Comparison of ENCODE assay signal across 32 cellular contexts in the genomic region with DNA sequence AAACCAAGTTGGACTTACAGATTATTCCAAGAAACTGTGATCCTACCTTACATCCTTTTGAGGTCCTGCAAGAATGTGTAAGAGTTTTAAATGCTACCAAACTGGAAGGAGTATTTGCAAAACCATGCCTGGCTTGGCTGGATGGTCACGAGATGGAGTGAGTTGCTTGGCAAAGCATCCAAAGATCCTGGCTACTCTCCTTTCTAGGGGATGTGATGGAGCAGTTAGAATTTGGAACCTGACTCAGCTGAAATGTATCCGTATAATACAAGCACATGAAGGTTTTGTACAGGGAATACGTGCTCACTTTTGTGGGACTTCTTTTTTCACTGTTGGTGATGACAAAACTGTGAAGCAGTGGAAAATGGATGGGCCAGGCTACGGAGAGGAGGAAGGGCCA. TPM values are rescaled to one million over a fixed set of nuclear protein-coding genes. Genes with fewer than 3 reads are reported as not detected.
DNase-seq lines count a peak whose midpoint lies in the region; ATAC-seq and TF ChIP-seq lines count a peak whose summit lies in the region.
"Had no signal": no experiment of that assay in that cellular context is flagged by ENCODE, and none has a peak within 500 bp of the region (broad histone marks: within the 10 kb centered on the region; RNA-seq: fewer than 3 reads in every experiment).

No MANE protein-coding gene starts in this region.

- no peak overlapping the region for H2BK15ac ChIP-seq in IMR-90 (ENCODE audit: low read depth, low read length)

- peak overlapping the region; percentile 18 for H3K27ac Mint-ChIP-seq in activated T-cell treated with anti-CD3 and anti-CD28 coated beads, Interleukin-2, amount 50 U/mL, for 72 hours
- no peak overlapping the region for H3K27ac Mint-ChIP-seq in activated CD8-positive, alpha-beta T cell treated with anti-CD3 and anti-CD28 coated beads for 36 hours
- H3K27ac Mint-ChIP-seq: activated naive CD8-positive, alpha-beta T cell treated with anti-CD3 and anti-CD28 coated beads for 36 hours; B cell; CD8-positive, alpha-beta T cell; dendritic cell treated with granulocyte-macrophage colony-stimulating factor and Interleukin-4, amounts not matched to agents 40 ng/mL and 50 ng/mL, for 4 days; endodermal cell; IgD-negative memory B cell; neural progenitor cell; stimulated activated naive CD8-positive, alpha-beta T cell treated with anti-CD3 and anti-CD28 coated beads, Interleukin-15, amount 100 ng/mL, for 72 hours had no signal

- peak overlapping the region; percentile 35; the same call in 1 of the 2 replicates for H2AK5ac ChIP-seq in IMR-90 (ENCODE audit: low read depth, low read length)

- WGBS in IMR-90 (ENCODE audit: extremely low coverage in 2 of 2, insufficient read length in 1 of 2), 2 experiments, result 60% methylated on average over 2 of the region's 4 CpGs; no CpG with 5 or more reads in 1 of the 2 experiments
- WGBS in psoas muscle, 3 donors, result 39 to 44% (median 40%) methylated on average over 4 of the region's 4 CpGs

- no peak overlapping the region for H4K5ac ChIP-seq in IMR-90 (ENCODE audit: low read depth, low read length)

- DNase-seq in activated T-cell treated with anti-CD3 and anti-CD28 coated beads, Interleukin-2, amount 50 U/mL, for 72 hours, result no peak
- DNase-seq in activated T-cell treated with anti-CD3 and anti-CD28 coated beads for 4 hours (no peak), IMR-90 (peak; percentile 39), fibroblast of peridontal ligament (ENCODE audit: extremely low read depth) (peak; percentile 53), psoas muscle (no peak), GM20000 (ENCODE audit: low spot score) (no peak)
- no peak for DNase-seq in activated CD8-positive, alpha-beta T cell treated with anti-CD3 and anti-CD28 coated beads for 36 hours
- DNase-seq: 8988T; activated CD4-positive, alpha-beta T cell treated with anti-CD3 and anti-CD28 coated beads, Interleukin-2, amount 10 ng/mL, durations not matched to agents 7 days and 5 days; activated naive CD8-positive, alpha-beta T cell treated with anti-CD3 and anti-CD28 coated beads for 36 hours; caudate nucleus; CD8-positive, alpha-beta T cell; endodermal cell; esophagus squamous epithelium; NCI-H1092 treated with DMSO at 0.1 percent for 48 hours; NCI-H187; NCI-H2171; NCI-H524 treated with DMSO at 0.1 percent for 48 hours; NK-92 treated with Interleukin-12 subunit alpha and Interleukin-12 subunit beta, amount 100 ng/mL, for 24 hours; PC-9; SIG-M5; stimulated activated CD8-positive, alpha-beta memory T cell treated with anti-CD3 and anti-CD28 coated beads, Interleukin-4, amount 100 ng/mL, for 48 hours; stimulated activated naive CD8-positive, alpha-beta T cell treated with anti-CD3 and anti-CD28 coated beads, Interleukin-15, amount 100 ng/mL, for 72 hours; SW 1271; T-helper 9 cell; thyroid gland had no signal

- no peak overlapping the region for H3K9ac ChIP-seq in IMR-90 (ENCODE audit: low read depth, low read length)
- H3K9ac ChIP-seq: neural progenitor cell had no signal

- in situ Hi-C loops in IMR-90 (cut with MboI; ENCODE audit: low sequenced_read_pairs), result no loop called here

- H3K4me1 ChIP-seq in IMR-90 (ENCODE audit: control insufficient read depth, insufficient read depth, low read length) (peaks cover 6% of the 10 kb centered on the region), psoas muscle (peaks cover 62% of the 10 kb centered on the region)
- H3K4me1 ChIP-seq: neural progenitor cell had no signal

- H3K4me3 ChIP-seq in IMR-90 (ENCODE audit: insufficient read depth, low read depth, low read length) (no peak overlapping the region), psoas muscle (peak overlapping the region; percentile 16)
- H3K4me3 ChIP-seq: esophagus squamous epithelium, neural progenitor cell, thyroid gland had no signal

- H3K27ac ChIP-seq in IMR-90 (ENCODE audit: insufficient read depth, low read length), result no peak overlapping the region
- H3K27ac ChIP-seq in psoas muscle, result peak overlapping the region; percentile 80
- H3K27ac ChIP-seq: esophagus squamous epithelium, neural progenitor cell, PC-9, thyroid gland had no signal

- H3K4ac ChIP-seq in IMR-90 (ENCODE audit: low read depth, low read length), result no peak overlapping the region

- no peak overlapping the region for H3K4me2 ChIP-seq in IMR-90 (ENCODE audit: low read depth, low read length)
- H3K4me2 ChIP-seq: neural progenitor cell had no signal

- intact Hi-C loops in IMR-90 (cut with micrococcal nuclease) (no loop called here), psoas muscle (cut with DNase I) (no loop called here)
- intact Hi-C loops in activated CD8-positive, alpha-beta T cell treated with anti-CD3 and anti-CD28 coated beads for 36 hours (cut with micrococcal nuclease), result no loop called here

- H3K36me3 ChIP-seq in IMR-90 (ENCODE audit: control insufficient read depth, insufficient read depth, low read length) (no peaks in the 10 kb centered on the region), psoas muscle (ENCODE audit: insufficient read depth in 1 of 2, low read depth in 1 of 2) (no peaks in the 10 kb centered on the region)
- H3K36me3 ChIP-seq: esophagus squamous epithelium, neural progenitor cell, thyroid gland had no signal

- no peak overlapping the region; the same call in 1 of the 2 replicates for H2BK20ac ChIP-seq in IMR-90 (ENCODE audit: low read depth, low read length)

- H3K4me1 Mint-ChIP-seq in activated T-cell treated with anti-CD3 and anti-CD28 coated beads, Interleukin-2, amount 50 U/mL, for 72 hours (ENCODE audit: low read depth), result peaks cover 23% of the 10 kb centered on the region
- H3K4me1 Mint-ChIP-seq in activated CD8-positive, alpha-beta T cell treated with anti-CD3 and anti-CD28 coated beads for 36 hours (ENCODE audit: low read depth), result peaks cover 18% of the 10 kb centered on the region
- H3K4me1 Mint-ChIP-seq: neural progenitor cell had no signal

- no peak for TF ChIP-seq CTCF in IMR-90 (conservative IDR thresholded peaks at IDR 0.05; ENCODE audit: low read depth, low read length)
- no peak for TF ChIP-seq CTCF in psoas muscle (IDR thresholded peaks at IDR 0.05)
- no peak for TF ChIP-seq CTCF in activated CD8-positive, alpha-beta T cell treated with anti-CD3 and anti-CD28 coated beads for 36 hours (IDR thresholded peaks at IDR 0.05)
- TF ChIP-seq CTCF in GM20000 (IDR thresholded peaks at IDR 0.05; ENCODE audit: extremely low read depth, missing control alignments), result no peak

- H3K36me3 Mint-ChIP-seq in activated T-cell treated with anti-CD3 and anti-CD28 coated beads, Interleukin-2, amount 50 U/mL, for 72 hours (ENCODE audit: insufficient read depth in 2 of 2), result no peaks in the 10 kb centered on the region
- H3K36me3 Mint-ChIP-seq in activated CD8-positive, alpha-beta T cell treated with anti-CD3 and anti-CD28 coated beads for 36 hours (ENCODE audit: low read depth), result no peaks in the 10 kb centered on the region
- H3K36me3 Mint-ChIP-seq: activated naive CD8-positive, alpha-beta T cell treated with anti-CD3 and anti-CD28 coated beads for 36 hours; CD8-positive, alpha-beta T cell; neural progenitor cell had no signal

- ATAC-seq in activated T-cell treated with anti-CD3 and anti-CD28 coated beads, Interleukin-2, amount 50 U/mL, for 72 hours (replicated peaks in 1 of 2), result no peak
- ATAC-seq in IMR-90 (ENCODE audit: low read depth) (no peak), psoas muscle (peak; percentile 91 to 97 (median 94)), GM19463 (IDR thresholded peaks at IDR 0.05; ENCODE audit: unreplicated experiment) (no peak)
- no peak for ATAC-seq in activated CD8-positive, alpha-beta T cell treated with anti-CD3 and anti-CD28 coated beads for 36 hours

- no peak for TF ChIP-seq RAD21 in IMR-90 (IDR thresholded peaks at IDR 0.05; ENCODE audit: low read length)

- peaks cover 1% of the 10 kb centered on the region; the same call in 1 of the 2 replicates for H3K27me3 ChIP-seq in IMR-90 (ENCODE audit: control insufficient read depth, insufficient read depth, low read length)
- no peaks in the 10 kb centered on the region for H3K27me3 ChIP-seq in psoas muscle (ENCODE audit: insufficient read depth in 3 of 3, low read length in 2 of 3)
- H3K27me3 ChIP-seq: esophagus squamous epithelium, neural progenitor cell, thyroid gland had no signal

- H4K91ac ChIP-seq in IMR-90 (ENCODE audit: insufficient read depth, low read depth, low read length), result no peak overlapping the region

- dilution Hi-C loops in IMR-90 (cut with HindIII; ENCODE audit: low sequenced_read_pairs, unreplicated experiment), result no loop called here

- H3K23ac ChIP-seq in IMR-90 (ENCODE audit: low read depth, low read length), result no peak overlapping the region

- no peak overlapping the region for H2BK120ac ChIP-seq in IMR-90 (ENCODE audit: low read depth, low read length)

- no peaks in the 10 kb centered on the region for H3K27me3 Mint-ChIP-seq in activated T-cell treated with anti-CD3 and anti-CD28 coated beads, Interleukin-2, amount 50 U/mL, for 72 hours (ENCODE audit: low read depth)
- no peaks in the 10 kb centered on the region for H3K27me3 Mint-ChIP-seq in activated CD8-positive, alpha-beta T cell treated with anti-CD3 and anti-CD28 coated beads for 36 hours
- H3K27me3 Mint-ChIP-seq: activated CD4-positive, alpha-beta T cell treated with anti-CD3 and anti-CD28 coated beads, Interleukin-2, amount 10 ng/mL, durations not matched to agents 7 days and 5 days; activated naive CD8-positive, alpha-beta T cell treated with anti-CD3 and anti-CD28 coated beads for 36 hours; B cell; IgD-negative memory B cell had no signal

- H3K9me1 ChIP-seq in IMR-90 (ENCODE audit: insufficient read depth, low read length), result 0 out of 2 replicates have a peak, but pooled peaks cover 3% of the 10 kb centered on the region

- no peak overlapping the region for H3K14ac ChIP-seq in IMR-90 (replicated peaks; ENCODE audit: low read depth, low read length)

- POLR2A ChIA-PET in IMR-90 (lab: Charles Lee; ENCODE audit: unreplicated experiment), result no interaction called here
- POLR2A ChIA-PET in activated CD8-positive, alpha-beta T cell treated with anti-CD3 and anti-CD28 coated beads for 36 hours (lab: Charles Lee), result interaction anchor here (0.9 to 1.1 kb wide), 3 partner anchors 13 to 62 kb away, joined by 3 read pairs; a partner anchor contains a TSS

- BruUV-seq in IMR-90 (replicated peaks; lab: Mats Ljungman, UMichigan), result no TSS peak

- H3K9me3 ChIP-seq in IMR-90 (ENCODE audit: control insufficient read depth, insufficient read depth, low read length), result no peaks in the 10 kb centered on the region
- H3K9me3 ChIP-seq in psoas muscle, result no peaks in the 10 kb centered on the region
- H3K9me3 ChIP-seq: esophagus squamous epithelium, thyroid gland had no signal

- H2AK9ac ChIP-seq in IMR-90 (replicated peaks; ENCODE audit: low read depth, low read length, poor library complexity), result no peak overlapping the region

- no peak overlapping the region for H2BK5ac ChIP-seq in IMR-90 (ENCODE audit: low read depth, low read length, poor library complexity, severe bottlenecking)

- no peak for TF ChIP-seq POLR2A in IMR-90 (IDR thresholded peaks at IDR 0.05; ENCODE audit: low read depth, low read length)

- no peak overlapping the region for H4K8ac ChIP-seq in IMR-90 (ENCODE audit: low read depth in 2 of 2, low read length in 2 of 2)

- CTCF ChIA-PET in IMR-90 (lab: Yijun Ruan, JAX), result no interaction called here
- CTCF ChIA-PET in activated CD8-positive, alpha-beta T cell treated with anti-CD3 and anti-CD28 coated beads for 36 hours (lab: Charles Lee), result interaction anchor here (1.2 to 2.4 kb wide), 5 partner anchors 9 to 68 kb away, joined by 3 to 15 read pairs (median 6); no protein-coding TSS in a partner anchor

- H3K18ac ChIP-seq in IMR-90 (ENCODE audit: low read depth, low read length), result no peak overlapping the region

- H3K4me3 Mint-ChIP-seq in activated T-cell treated with anti-CD3 and anti-CD28 coated beads, Interleukin-2, amount 50 U/mL, for 72 hours, result peak overlapping the region in 1 of 2 donors; percentile 86
- no peak overlapping the region for H3K4me3 Mint-ChIP-seq in activated CD8-positive, alpha-beta T cell treated with anti-CD3 and anti-CD28 coated beads for 36 hours
- H3K4me3 Mint-ChIP-seq: B cell; dendritic cell treated with granulocyte-macrophage colony-stimulating factor and Interleukin-4, amounts not matched to agents 40 ng/mL and 50 ng/mL, for 4 days; endodermal cell; IgD-negative memory B cell; neural progenitor cell had no signal

- H3K56ac ChIP-seq in IMR-90 (ENCODE audit: extremely low read depth, insufficient read depth, low read length), result no peak overlapping the region

- H3K79me1 ChIP-seq in IMR-90 (ENCODE audit: low read depth in 1 of 2, low read length in 2 of 2), result no peaks in the 10 kb centered on the region

- H2AFZ ChIP-seq in IMR-90 (replicated peaks; ENCODE audit: low read length, poor library complexity), result no peak overlapping the region
- H2AFZ ChIP-seq: neural progenitor cell, PC-9 had no signal

- no peaks in the 10 kb centered on the region for H3K9me3 Mint-ChIP-seq in activated T-cell treated with anti-CD3 and anti-CD28 coated beads, Interleukin-2, amount 50 U/mL, for 72 hours
- H3K9me3 Mint-ChIP-seq in activated CD8-positive, alpha-beta T cell treated with anti-CD3 and anti-CD28 coated beads for 36 hours, result no peaks in the 10 kb centered on the region
- H3K9me3 Mint-ChIP-seq: activated CD4-positive, alpha-beta T cell treated with anti-CD3 and anti-CD28 coated beads, Interleukin-2, amount 10 ng/mL, durations not matched to agents 7 days and 5 days; activated naive CD8-positive, alpha-beta T cell treated with anti-CD3 and anti-CD28 coated beads for 36 hours; activated T-helper 2 cell treated with anti-CD3 and anti-CD28 coated beads, Interferon-gamma antibody, Interleukin-2, Interleukin-4, amounts not matched to agents 10 μg/mL and 5 μg/mL and 100 μg/mL, durations not matched to agents 14 hours and 24 hours and 36 hours; CD8-positive, alpha-beta T cell; dendritic cell treated with granulocyte-macrophage colony-stimulating factor and Interleukin-4, amounts not matched to agents 40 ng/mL and 50 ng/mL, for 4 days; endodermal cell; IgD-negative memory B cell; neural progenitor cell; stimulated activated naive CD8-positive, alpha-beta T cell treated with anti-CD3 and anti-CD28 coated beads, Interleukin-15, amount 100 ng/mL, for 72 hours had no signal

- no peaks in the 10 kb centered on the region for H4K20me1 ChIP-seq in IMR-90 (ENCODE audit: insufficient read depth, low read length)

RNA-seq across cellular contexts. Expression of a gene that starts 13.3 kb away (rescaled TPM):
- 10 to 100 TPM; 29.6 to 32.0 TPM for total RNA-seq in activated T-cell treated with anti-CD3 and anti-CD28 coated beads, Interleukin-2, amount 50 U/mL, for 72 hours
- total RNA-seq in IMR-90 (2012; rRNA removed) (19.0 and 35.6 TPM in 2 replicates), psoas muscle (100 to 1,000 TPM in 1 of 4 donors, 10 to 100 TPM in 3; 68.3 to 113 (median 80.2) TPM)
- polyA plus RNA-seq in IMR-90 (2012; rRNA removed) (33.0 and 45.0 TPM in 2 replicates), psoas muscle (100 to 1,000 TPM in 1 of 3 donors, 10 to 100 TPM in 2; 66.3 to 110 (median 72.1) TPM)
- 9.6 and 15.2 TPM in 2 replicates for polyA plus RNA-seq in IMR-90 (2012; cell fraction: cytosol; rRNA removed)
- polyA plus RNA-seq in IMR-90 (2012; cell fraction: nucleus; rRNA removed; ENCODE audit: low replicate concordance), result 1.5 and 12.0 TPM in 2 replicates
- total RNA-seq in activated CD8-positive, alpha-beta T cell treated with anti-CD3 and anti-CD28 coated beads for 36 hours, result 10 to 100 TPM; 40.1 to 44.6 TPM

Comparison
In these comparisons a context has a peak if more than half of its experiments do, and no peak if none do; other contexts are left out.
1. ATAC-seq: peak in psoas muscle (4 of 4); none in activated T-cell treated with anti-CD3 and anti-CD28 coated beads, Interleukin-2, amount 50 U/mL, for 72 hours (0 of 2), IMR-90 (single experiment), GM19463 (single experiment) and activated CD8-positive, alpha-beta T cell treated with anti-CD3 and anti-CD28 coated beads for 36 hours (single experiment).
2. DNase-seq: peak in IMR-90 (single experiment) and fibroblast of peridontal ligament (single experiment); none in activated T-cell treated with anti-CD3 and anti-CD28 coated beads, Interleukin-2, amount 50 U/mL, for 72 hours (0 of 2), activated T-cell treated with anti-CD3 and anti-CD28 coated beads for 4 hours (single experiment), psoas muscle (0 of 2), activated CD8-positive, alpha-beta T cell treated with anti-CD3 and anti-CD28 coated beads for 36 hours (single experiment) and GM20000 (single experiment).